ENCODE assay signal across 1 cellular context in genomic region chr10:127874966-127875765, GRCh38.
TF ChIP-seq lines count a peak whose summit lies in the region.

No MANE protein-coding gene starts in this region.

TF ChIP-seq in HepG2, 621 proteins besides CTCF, POLR2A, EP300 and RAD21:
- TF ChIP-seq ATF7 (IDR thresholded peaks at IDR 0.05) (0 out of 2 replicates have a peak, but pooled peaks have one; percentile 7), ATF7 (CRISPR knock-in tag; IDR thresholded peaks at IDR 0.05) (no peak), ZNF10 (CRISPR knock-in tag; IDR thresholded peaks at IDR 0.05; ENCODE audit: borderline replicate concordance, low read depth) (no peak)
- TF ChIP-seq, protein P1, sequence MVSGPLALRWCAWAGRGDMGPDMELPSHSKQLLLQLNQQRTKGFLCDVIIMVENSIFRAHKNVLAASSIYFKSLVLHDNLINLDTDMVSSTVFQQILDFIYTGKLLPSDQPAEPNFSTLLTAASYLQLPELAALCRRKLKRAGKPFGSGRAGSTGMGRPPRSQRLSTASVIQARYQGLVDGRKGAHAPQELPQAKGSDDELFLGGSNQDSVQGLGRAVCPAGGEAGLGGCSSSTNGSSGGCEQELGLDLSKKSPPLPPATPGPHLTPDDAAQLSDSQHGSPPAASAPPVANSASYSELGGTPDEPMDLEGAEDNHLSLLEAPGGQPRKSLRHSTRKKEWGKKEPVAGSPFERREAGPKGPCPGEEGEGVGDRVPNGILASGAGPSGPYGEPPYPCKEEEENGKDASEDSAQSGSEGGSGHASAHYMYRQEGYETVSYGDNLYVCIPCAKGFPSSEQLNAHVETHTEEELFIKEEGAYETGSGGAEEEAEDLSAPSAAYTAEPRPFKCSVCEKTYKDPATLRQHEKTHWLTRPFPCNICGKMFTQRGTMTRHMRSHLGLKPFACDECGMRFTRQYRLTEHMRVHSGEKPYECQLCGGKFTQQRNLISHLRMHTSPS (CRISPR knock-in tag; IDR thresholded peaks at IDR 0.05; ENCODE audit: low read depth) = no peak
